ENCODE assay signal across 1 cellular context in genomic region chr1:3652538-3653285, GRCh38.
A peak's percentile ranks its signal among the peaks of the same experiment; 100 is the strongest.
TF ChIP-seq lines count a peak whose summit lies in the region.

No MANE protein-coding gene starts in this region.

TF ChIP-seq in HCT116, 20 proteins besides CTCF, POLR2A, EP300 and RAD21 (continued from another document):
- no peak for TF ChIP-seq ATF3 (IDR thresholded peaks at IDR 0.05)
- TF ChIP-seq MAX (IDR thresholded peaks at IDR 0.05), result peak; percentile 50
- TF ChIP-seq ZBTB33 (IDR thresholded peaks at IDR 0.05; ENCODE audit: extremely low read depth, insufficient replicate concordance, low read length), result no peak
- TF ChIP-seq CBX3 (IDR thresholded peaks at IDR 0.05; ENCODE audit: low read depth), result no peak
